8 cellular contexts compared by ENCODE assay signal in the genomic region with DNA sequence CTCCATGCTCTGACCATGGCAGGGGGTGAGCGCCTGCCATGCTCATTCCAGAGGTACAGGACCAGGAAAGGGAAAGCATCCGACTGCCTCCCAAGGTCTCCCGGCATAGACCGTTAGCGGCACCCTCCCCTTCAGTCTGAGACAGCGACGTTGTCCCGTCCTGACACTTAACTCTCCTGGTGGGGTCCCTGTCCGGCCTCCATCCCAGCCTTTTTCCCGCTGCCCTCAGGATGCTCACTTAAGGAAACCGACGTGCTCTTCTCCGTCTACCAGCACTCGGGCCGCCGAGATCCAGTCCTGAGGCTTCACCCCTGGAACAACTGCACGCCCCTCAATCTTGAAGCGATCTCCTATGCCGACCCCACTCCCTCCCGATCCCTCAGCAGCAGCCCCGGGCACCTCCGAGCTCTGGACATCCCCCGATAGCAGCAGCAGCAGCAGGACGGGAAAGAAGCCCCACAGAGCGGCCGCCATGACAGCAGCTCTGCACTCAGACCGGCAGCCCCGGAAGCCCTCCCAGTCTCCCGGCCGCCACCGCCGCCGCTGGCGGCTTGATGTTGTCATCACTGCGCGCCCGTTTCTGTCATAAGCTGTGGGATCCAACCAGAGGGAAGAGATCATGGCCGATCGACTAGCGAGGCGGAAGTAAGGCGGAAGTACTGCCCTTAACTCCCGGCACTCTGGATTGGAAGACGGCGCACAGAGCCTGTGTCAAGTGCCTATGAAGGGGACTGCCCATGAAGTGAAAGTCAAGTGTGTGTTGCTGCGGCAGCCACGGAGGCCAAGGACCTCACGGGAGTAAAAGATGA. TPM values are rescaled to one million over a fixed set of nuclear protein-coding genes. Genes with fewer than 3 reads are reported as not detected.
DNase-seq lines count a peak whose midpoint lies in the region; ATAC-seq and TF ChIP-seq lines count a peak whose summit lies in the region.

Gene EMC7, minus strand, starts transcription at position 497 of the 809 bp plus-strand sequence. Its CDS starts 23 bp downstream, at position 474.
Gene PGBD4, plus strand, starts transcription at position 718 of the 809 bp plus-strand sequence. CDS start 449 bp downstream, outside the sequence.

- H3K4me1 Mint-ChIP-seq in IgD-negative memory B cell, result peaks cover 13 to 36% (median 19%) of the 10 kb centered on the region in 3 donors

- DNase-seq in DMS153 (lab: John Stamatoyannopoulos, UW) (peak; percentile 90), OCI-M1 (lab: John Stamatoyannopoulos, UW) (peak; percentile 99), activated T-cell treated with anti-CD3 and anti-CD28 coated beads for 48 hours (ENCODE audit: low read depth) (peak; percentile 99), epithelial cell of esophagus (ENCODE audit: low read depth) (peak; percentile 100), middle frontal gyrus (ENCODE audit: extremely low spot score, low spot score) (peak; percentile 97)
- DNase-seq in stimulated activated CD8-positive, alpha-beta memory T cell treated with anti-CD3 and anti-CD28 coated beads, Interleukin-2, amount 100 ng/mL, for 1 hour (ENCODE audit: low read depth in 2 of 2), result peak; percentile 98 to 100

- H3K27ac Mint-ChIP-seq in IgD-negative memory B cell, result peak within 1 kb of the TSS; percentile 79 to 99 (median 98)

- H3K4me3 Mint-ChIP-seq in IgD-negative memory B cell, result peak within 1 kb of the TSS; percentile 76 to 100 (median 97)

- peaks cover 6% of the 10 kb centered on the region for H3K36me3 Mint-ChIP-seq in IgD-negative memory B cell

- no peak for TF ChIP-seq CTCF in epithelial cell of esophagus (IDR thresholded peaks at IDR 0.05; ENCODE audit: insufficient read depth, low read depth, low read length, missing control alignments)

- H3K27me3 Mint-ChIP-seq in IgD-negative memory B cell, result no peaks in the 10 kb centered on the region

- ATAC-seq in GM21576 (IDR thresholded peaks at IDR 0.05; ENCODE audit: unreplicated experiment), result peak; percentile 97

- peaks cover 0 to 4% (median 0%) of the 10 kb centered on the region in 3 donors for H3K9me3 Mint-ChIP-seq in IgD-negative memory B cell

- H3K4me3 ChIP-seq in epithelial cell of esophagus (ENCODE audit: low read length), result peak within 1 kb of the TSS; percentile 90

RNA-seq across cellular contexts. Expression of gene EMC7, which starts in this region (rescaled TPM):
- polyA plus RNA-seq in IgD-negative memory B cell, result 89.5 TPM

RNA-seq across cellular contexts. Expression of gene PGBD4, which starts in this region (rescaled TPM):
- polyA plus RNA-seq in IgD-negative memory B cell, result 0.71 TPM

Comparison
In these comparisons a context has a peak if more than half of its experiments do, and no peak if none do; other contexts are left out.
1. Peak in every context shown above with its lines: DNase-seq, ATAC-seq and H3K4me3 ChIP-seq.